Comparison of ENCODE assay signal across 1 cellular context in the genomic region with DNA sequence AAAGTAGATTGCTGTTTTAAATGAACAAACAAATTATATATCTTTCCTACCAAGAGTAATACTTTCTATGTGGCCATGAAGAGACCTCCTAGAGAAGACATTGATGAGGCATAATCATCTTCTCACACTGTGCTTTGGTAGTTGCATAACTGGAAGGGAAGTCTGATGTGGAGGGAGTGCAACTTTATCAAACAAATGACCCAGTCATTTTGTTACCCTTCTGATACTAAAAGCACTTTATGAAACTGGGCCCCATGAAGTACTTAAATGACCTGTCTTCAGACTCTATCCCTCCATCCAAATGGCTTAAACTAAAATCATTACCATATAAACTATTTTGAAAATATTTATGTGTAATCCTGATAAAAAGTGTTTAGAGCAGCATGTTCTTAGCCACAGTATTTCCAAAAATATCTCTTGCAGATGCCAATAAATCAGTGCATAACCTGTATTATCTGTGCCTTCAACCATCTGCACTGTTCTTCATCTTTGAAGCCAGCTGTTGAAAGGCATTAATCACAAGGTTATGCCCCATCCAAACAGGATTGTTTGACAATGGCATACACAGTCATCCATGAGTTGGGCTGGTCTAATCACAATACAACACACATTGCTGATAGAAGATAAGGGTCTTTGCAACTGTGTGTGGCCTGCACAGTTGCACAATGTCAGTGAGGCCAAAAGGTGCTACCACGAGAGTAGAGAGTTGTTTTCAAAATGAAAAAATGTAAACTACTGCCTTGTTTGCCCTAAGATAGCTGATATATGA.
A peak's percentile ranks its signal among the peaks of the same experiment; 100 is the strongest.
TF ChIP-seq lines count a peak whose summit lies in the region.

No MANE protein-coding gene starts in this region.

TF ChIP-seq in K562, 482 proteins besides CTCF, POLR2A, EP300 and RAD21 (continued from another document and continues in another):
- TF ChIP-seq ZNF644 (tag; IDR thresholded peaks at IDR 0.05; ENCODE audit: low read depth) (peak; percentile 93), TBP (optimal IDR thresholded peaks at IDR 0.05; ENCODE audit: low read depth, low read length) (no peak), U2AF2 (optimal IDR thresholded peaks at IDR 0.05; ENCODE audit: low read depth, low read length) (no peak), ZNF23 (CRISPR knock-in tag; IDR thresholded peaks at IDR 0.05) (no peak), DIDO1 (tag; IDR thresholded peaks at IDR 0.05; ENCODE audit: low read depth) (no peak), CUX1 (CRISPR knock-in tag; IDR thresholded peaks at IDR 0.05) (no peak), NFIX (CRISPR knock-in tag; IDR thresholded peaks at IDR 0.05; ENCODE audit: low read depth) (no peak), E2F4 (CRISPR knock-in tag; IDR thresholded peaks at IDR 0.05; ENCODE audit: low read depth) (no peak), E2F1 (CRISPR knock-in tag; IDR thresholded peaks at IDR 0.05) (no peak), BRD4 (IDR thresholded peaks at IDR 0.05) (no peak), SRSF7 (optimal IDR thresholded peaks at IDR 0.05; ENCODE audit: low read depth, low read length) (no peak), DMBX1 (CRISPR knock-in tag; IDR thresholded peaks at IDR 0.05; ENCODE audit: borderline replicate concordance) (peak; percentile 91), GABPA (tag; conservative IDR thresholded peaks at IDR 0.05; ENCODE audit: low read depth) (no peak; the same call in none of the 2 replicates), ZNF224 (CRISPR knock-in tag; IDR thresholded peaks at IDR 0.05) (no peak), TARDBP (IDR thresholded peaks at IDR 0.05) (peak; percentile 58; the same call in 1 of the 2 replicates), DDX20 (tag; IDR thresholded peaks at IDR 0.05; ENCODE audit: low read depth) (peak; percentile 68), BCLAF1 (IDR thresholded peaks at IDR 0.05; ENCODE audit: borderline replicate concordance in 1 of 2, control insufficient read depth in 1 of 2, low read depth in 2 of 2, low read length in 1 of 2) (no peak), ZNF551 (CRISPR knock-in tag; IDR thresholded peaks at IDR 0.05) (no peak), RBM25 (IDR thresholded peaks at IDR 0.05; ENCODE audit: low read depth, low read length, severe bottlenecking) (no peak), RBM22 (IDR thresholded peaks at IDR 0.05; ENCODE audit: low read depth, low read length, poor library complexity, severe bottlenecking) (no peak), ZSCAN32 (CRISPR knock-in tag; IDR thresholded peaks at IDR 0.05) (no peak), CBX8 (IDR thresholded peaks at IDR 0.05; ENCODE audit: borderline replicate concordance, extremely low read depth, low read depth, low read length, poor library complexity, severe bottlenecking) (no peak), CBX1 (IDR thresholded peaks at IDR 0.05; ENCODE audit: low read depth) (no peak), GATA2 (CRISPR knock-in tag; IDR thresholded peaks at IDR 0.05) (peak; percentile 82), POU5F1 (IDR thresholded peaks at IDR 0.05; ENCODE audit: borderline replicate concordance, low read depth, low read length, partially characterized antibody) (no peak), TEAD2 (tag; IDR thresholded peaks at IDR 0.05) (no peak), C11orf30 (IDR thresholded peaks at IDR 0.05; ENCODE audit: low read depth) (no peak), BACH1 (tag; IDR thresholded peaks at IDR 0.05) (peak; percentile 25; the same call in 1 of the 2 replicates), MTA3 (IDR thresholded peaks at IDR 0.05; ENCODE audit: borderline replicate concordance) (no peak), HMGN3 (IDR thresholded peaks at IDR 0.05; ENCODE audit: borderline replicate concordance, extremely low read depth, insufficient read length, low read depth, low read length) (no peak), ELF1 (tag; IDR thresholded peaks at IDR 0.05) (no peak), HDAC3 (IDR thresholded peaks at IDR 0.05; ENCODE audit: borderline replicate concordance, partially characterized antibody) (peak; percentile 71), SETDB1 (IDR thresholded peaks at IDR 0.05; ENCODE audit: low read length) (no peak), STAT5A (IDR thresholded peaks at IDR 0.05; ENCODE audit: borderline replicate concordance, low read length) (peak; percentile 77; the same call in 1 of the 2 replicates), DNMT1 (IDR thresholded peaks at IDR 0.05) (no peak), MBD2 (IDR thresholded peaks at IDR 0.05; ENCODE audit: borderline replicate concordance, low read depth) (no peak), HLTF (IDR thresholded peaks at IDR 0.05) (no peak), TEAD4 (IDR thresholded peaks at IDR 0.05; ENCODE audit: low read length) (peak; percentile 97), TEAD4 (CRISPR knock-in tag; IDR thresholded peaks at IDR 0.05; ENCODE audit: borderline replicate concordance) (no peak), PRPF4 (IDR thresholded peaks at IDR 0.05; ENCODE audit: insufficient read depth, low read depth, low read length, poor library complexity, severe bottlenecking) (no peak), GATAD2A (IDR thresholded peaks at IDR 0.05) (no peak), DLX4 (CRISPR knock-in tag; IDR thresholded peaks at IDR 0.05) (no peak), ZNF133 (CRISPR knock-in tag; IDR thresholded peaks at IDR 0.05) (no peak), ZNF277 (CRISPR knock-in tag; IDR thresholded peaks at IDR 0.05; ENCODE audit: borderline replicate concordance) (no peak), FOSL1 (tag; conservative IDR thresholded peaks at IDR 0.05) (peak; percentile 94), MYBL2 (IDR thresholded peaks at IDR 0.05; ENCODE audit: low read depth) (no peak), MYBL2 (CRISPR knock-in tag; IDR thresholded peaks at IDR 0.05; ENCODE audit: borderline replicate concordance) (no peak), PHF20 (IDR thresholded peaks at IDR 0.05; ENCODE audit: partially characterized antibody) (no peak)
- TF ChIP-seq, protein P1, sequence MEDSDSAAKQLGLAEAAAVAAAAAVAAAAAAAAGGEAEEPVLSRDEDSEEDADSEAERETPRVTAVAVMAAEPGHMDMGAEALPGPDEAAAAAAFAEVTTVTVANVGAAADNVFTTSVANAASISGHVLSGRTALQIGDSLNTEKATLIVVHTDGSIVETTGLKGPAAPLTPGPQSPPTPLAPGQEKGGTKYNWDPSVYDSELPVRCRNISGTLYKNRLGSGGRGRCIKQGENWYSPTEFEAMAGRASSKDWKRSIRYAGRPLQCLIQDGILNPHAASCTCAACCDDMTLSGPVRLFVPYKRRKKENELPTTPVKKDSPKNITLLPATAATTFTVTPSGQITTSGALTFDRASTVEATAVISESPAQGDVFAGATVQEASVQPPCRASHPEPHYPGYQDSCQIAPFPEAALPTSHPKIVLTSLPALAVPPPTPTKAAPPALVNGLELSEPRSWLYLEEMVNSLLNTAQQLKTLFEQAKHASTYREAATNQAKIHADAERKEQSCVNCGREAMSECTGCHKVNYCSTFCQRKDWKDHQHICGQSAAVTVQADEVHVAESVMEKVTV (CRISPR knock-in tag; IDR thresholded peaks at IDR 0.05) = 0 out of 2 replicates have a peak, but pooled peaks have one; percentile 22
- TF ChIP-seq, protein P2, sequence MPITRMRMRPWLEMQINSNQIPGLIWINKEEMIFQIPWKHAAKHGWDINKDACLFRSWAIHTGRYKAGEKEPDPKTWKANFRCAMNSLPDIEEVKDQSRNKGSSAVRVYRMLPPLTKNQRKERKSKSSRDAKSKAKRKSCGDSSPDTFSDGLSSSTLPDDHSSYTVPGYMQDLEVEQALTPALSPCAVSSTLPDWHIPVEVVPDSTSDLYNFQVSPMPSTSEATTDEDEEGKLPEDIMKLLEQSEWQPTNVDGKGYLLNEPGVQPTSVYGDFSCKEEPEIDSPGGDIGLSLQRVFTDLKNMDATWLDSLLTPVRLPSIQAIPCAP (CRISPR knock-in tag; IDR thresholded peaks at IDR 0.05; ENCODE audit: borderline replicate concordance) = no peak
